In the genomic region with DNA sequence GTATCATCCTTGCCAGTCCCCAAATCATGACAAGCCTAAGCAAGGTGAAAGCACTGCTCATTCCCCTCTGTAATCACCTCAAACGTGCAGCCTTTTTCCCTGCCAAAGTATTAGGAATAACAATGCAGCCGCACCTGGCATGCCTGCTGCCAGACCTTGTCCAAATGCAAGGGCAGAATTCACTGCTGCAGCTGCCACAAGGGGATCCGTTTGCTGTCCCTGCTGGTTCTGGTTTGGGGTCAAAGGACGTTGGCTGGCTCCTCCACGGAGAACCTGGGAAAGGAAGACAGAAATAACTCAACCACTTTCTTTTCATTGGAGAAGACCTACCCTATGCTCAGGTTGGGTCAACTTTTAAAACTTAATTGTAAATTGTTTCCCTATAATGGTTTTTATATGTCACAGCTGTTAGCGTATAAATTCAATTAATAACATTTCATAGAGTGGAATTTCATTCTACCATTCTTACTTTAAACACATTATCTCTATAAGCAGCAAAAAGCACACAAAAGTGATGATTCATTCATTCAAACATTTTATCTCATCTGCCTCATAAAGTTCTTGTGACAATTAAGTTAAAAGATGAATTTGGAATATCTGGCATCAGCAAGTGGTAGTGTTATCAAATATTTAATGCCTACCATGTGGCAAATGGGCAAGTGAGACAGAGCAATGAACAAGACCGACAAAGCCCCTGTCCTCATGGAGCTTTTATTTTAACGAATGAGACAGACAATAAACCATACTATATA, we compare ENCODE assay signal across 17 cellular contexts. TPM values are rescaled to one million over a fixed set of nuclear protein-coding genes. Genes with fewer than 3 reads are reported as not detected.
DNase-seq lines count a peak whose midpoint lies in the region; ATAC-seq and TF ChIP-seq lines count a peak whose summit lies in the region.
"Had no signal": no experiment of that assay in that cellular context is flagged by ENCODE, and none has a peak within 500 bp of the region (broad histone marks: within the 10 kb centered on the region; RNA-seq: fewer than 3 reads in every experiment).

No MANE protein-coding gene starts in this region.

- no peak overlapping the region for H3K4me2 ChIP-seq in IMR-90 (ENCODE audit: low read depth, low read length)

- H3K56ac ChIP-seq in IMR-90 (ENCODE audit: extremely low read depth, insufficient read depth, low read length) = no peak overlapping the region

- CTCF ChIA-PET in IMR-90 (lab: Yijun Ruan, JAX) (interaction anchor here (0.7 kb wide), 1 partner anchor 45 kb away, joined by 4 read pairs; no protein-coding TSS in a partner anchor), T-cell (lab: Charles Lee) (no interaction called here), HEK293T (lab: Yijun Ruan, JAX) (no interaction called here)

- H3K27me3 Mint-ChIP-seq in memory B cell = no peaks in the 10 kb centered on the region
- no peaks in the 10 kb centered on the region for H3K27me3 Mint-ChIP-seq in T-cell
- H3K27me3 Mint-ChIP-seq: activated naive CD8-positive, alpha-beta T cell treated with anti-CD3 and anti-CD28 coated beads, Interleukin-2, amount 10 ng/mL, durations not matched to agents 7 days and 5 days had no signal

- intact Hi-C loops in IMR-90 (cut with micrococcal nuclease) = no loop called here

- H3K9me3 Mint-ChIP-seq in memory B cell (no peaks in the 10 kb centered on the region), T-cell (no peaks in the 10 kb centered on the region)
- H3K9me3 Mint-ChIP-seq: activated naive CD8-positive, alpha-beta T cell treated with anti-CD3 and anti-CD28 coated beads, Interleukin-2, amount 10 ng/mL, durations not matched to agents 7 days and 5 days had no signal

- H2BK5ac ChIP-seq in IMR-90 (ENCODE audit: low read depth, low read length, poor library complexity, severe bottlenecking) = no peak overlapping the region

- no peak overlapping the region for H2BK120ac ChIP-seq in IMR-90 (ENCODE audit: low read depth, low read length)

- no peaks in the 10 kb centered on the region for H3K27me3 ChIP-seq in IMR-90 (ENCODE audit: control insufficient read depth, insufficient read depth, low read length)
- H3K27me3 ChIP-seq in RWPE2 (ENCODE audit: insufficient read depth, poor library complexity, severe bottlenecking) = no peaks in the 10 kb centered on the region

- H3K18ac ChIP-seq in IMR-90 (ENCODE audit: low read depth, low read length) = no peak overlapping the region

- TF ChIP-seq CTCF in IMR-90 (conservative IDR thresholded peaks at IDR 0.05; ENCODE audit: low read depth, low read length) (no peak), RWPE2 (IDR thresholded peaks at IDR 0.05; ENCODE audit: poor library complexity, severe bottlenecking) (no peak)

- H4K20me1 ChIP-seq in IMR-90 (ENCODE audit: insufficient read depth, low read length) = peaks cover 31% of the 10 kb centered on the region

- H3K36me3 ChIP-seq in IMR-90 (ENCODE audit: control insufficient read depth, insufficient read depth, low read length) = peaks cover 30% of the 10 kb centered on the region
- peaks cover 89% of the 10 kb centered on the region for H3K36me3 ChIP-seq in RWPE2 (ENCODE audit: low read depth)

- DNase-seq in NCI-H2081 (lab: John Stamatoyannopoulos, UW) (peak; percentile 61 to 88), NCI-H2081 treated with DMSO at 0.1 percent for 48 hours (lab: John Stamatoyannopoulos, UW) (no peak), IMR-90 (no peak), RWPE2 (ENCODE audit: low spot score) (no peak), memory B cell (ENCODE audit: low spot score in 2 of 2) (no peak), T-cell (no peak), HEK293T (ENCODE audit: extremely low spot score) (no peak)
- DNase-seq: activated CD8-positive, alpha-beta memory T cell treated with anti-CD3 and anti-CD28 coated beads, Interleukin-2, amount 50 U/mL, for 4 hours; activated naive CD8-positive, alpha-beta T cell treated with anti-CD3 and anti-CD28 coated beads, Interleukin-2, amount 10 ng/mL, durations not matched to agents 7 days and 5 days; GF-D8; HCEC 1CT; hypothalamus; NCI-H1048; stimulated activated CD4-positive, alpha-beta T cell treated with anti-CD3 and anti-CD28 coated beads, Interleukin-4, amount 100 ng/mL, for 24 hours; T-helper 1 cell had no signal

- BruUV-seq in IMR-90 (replicated peaks; lab: Mats Ljungman, UMichigan) = no TSS peak

- H3K23ac ChIP-seq in IMR-90 (ENCODE audit: low read depth, low read length) = no peak overlapping the region

- no peak overlapping the region for H3K9ac ChIP-seq in IMR-90 (ENCODE audit: low read depth, low read length)

- H3K9me1 ChIP-seq in IMR-90 (ENCODE audit: insufficient read depth, low read length) = peaks cover 17% of the 10 kb centered on the region

- H4K8ac ChIP-seq in IMR-90 (ENCODE audit: low read depth in 2 of 2, low read length in 2 of 2) = no peak overlapping the region

- dilution Hi-C loops in IMR-90 (cut with HindIII; ENCODE audit: low sequenced_read_pairs, unreplicated experiment) = no loop called here

- peaks cover 33 to 73% of the 10 kb centered on the region in 2 experiments for H3K79me1 ChIP-seq in IMR-90 (ENCODE audit: low read depth in 1 of 2, low read length in 2 of 2)

- no peak overlapping the region for H3K4ac ChIP-seq in IMR-90 (ENCODE audit: low read depth, low read length)

- H3K36me3 Mint-ChIP-seq in memory B cell (peaks cover 36% of the 10 kb centered on the region), T-cell (peaks cover 58% of the 10 kb centered on the region)

- no peak overlapping the region for H2AFZ ChIP-seq in IMR-90 (replicated peaks; ENCODE audit: low read length, poor library complexity)

- H4K5ac ChIP-seq in IMR-90 (ENCODE audit: low read depth, low read length) = no peak overlapping the region

- H3K4me1 Mint-ChIP-seq in memory B cell (peaks cover 4% of the 10 kb centered on the region), T-cell (peaks cover 22 to 36% (median 28%) of the 10 kb centered on the region in 3 donors)

- H3K14ac ChIP-seq in IMR-90 (replicated peaks; ENCODE audit: low read depth, low read length) = no peak overlapping the region; the same call in 1 of the 2 replicates

- no CpG with 5 or more reads among the region's 8 CpGs for WGBS in IMR-90 (ENCODE audit: extremely low coverage in 2 of 2, insufficient read length in 1 of 2), 2 experiments

- no peak overlapping the region for H2AK9ac ChIP-seq in IMR-90 (replicated peaks; ENCODE audit: low read depth, low read length, poor library complexity)

- peak overlapping the region; percentile 60 for H3K27ac Mint-ChIP-seq in memory B cell
- H3K27ac Mint-ChIP-seq in T-cell = no peak overlapping the region
- H3K27ac Mint-ChIP-seq: activated naive CD8-positive, alpha-beta T cell treated with anti-CD3 and anti-CD28 coated beads, Interleukin-2, amount 10 ng/mL, durations not matched to agents 7 days and 5 days had no signal

- POLR2A ChIA-PET in IMR-90 (lab: Charles Lee; ENCODE audit: unreplicated experiment) (no interaction called here), T-cell (lab: Charles Lee) (interaction anchor here in 1 of 2 donors (0.6 kb wide), 1 partner anchor 12 kb away, joined by 3 read pairs; no protein-coding TSS in a partner anchor), HEK293T (lab: Yijun Ruan, JAX) (no interaction called here)

- in situ Hi-C loops in IMR-90 (cut with MboI; ENCODE audit: low sequenced_read_pairs) = no loop called here

- no peak overlapping the region for H2AK5ac ChIP-seq in IMR-90 (ENCODE audit: low read depth, low read length)

- no peak overlapping the region for H3K4me3 Mint-ChIP-seq in memory B cell
- no peak overlapping the region for H3K4me3 Mint-ChIP-seq in T-cell
- H3K4me3 Mint-ChIP-seq: activated naive CD8-positive, alpha-beta T cell treated with anti-CD3 and anti-CD28 coated beads, Interleukin-2, amount 10 ng/mL, durations not matched to agents 7 days and 5 days had no signal

- ATAC-seq in IMR-90 (ENCODE audit: low read depth) = no peak
- ATAC-seq in RWPE2 (ENCODE audit: low read depth) = no peak
- ATAC-seq in memory B cell (ENCODE audit: low read depth) = no peak
- no peak for ATAC-seq in HG03045 (IDR thresholded peaks at IDR 0.05; ENCODE audit: unreplicated experiment)
- ATAC-seq in T-cell (replicated peaks in 1 of 4) = no peak
- ATAC-seq: sciatic nerve had no signal

- TF ChIP-seq RAD21 in IMR-90 (IDR thresholded peaks at IDR 0.05; ENCODE audit: low read length) = no peak

- H3K4me3 ChIP-seq in IMR-90 (ENCODE audit: insufficient read depth, low read depth, low read length) (no peak overlapping the region), RWPE2 (ENCODE audit: severe bottlenecking) (no peak overlapping the region)

- no peak overlapping the region for H2BK15ac ChIP-seq in IMR-90 (ENCODE audit: low read depth, low read length)

- peaks cover 17% of the 10 kb centered on the region for H3K4me1 ChIP-seq in IMR-90 (ENCODE audit: control insufficient read depth, insufficient read depth, low read length)
- peaks cover 27% of the 10 kb centered on the region for H3K4me1 ChIP-seq in RWPE2 (ENCODE audit: insufficient read depth, poor library complexity, severe bottlenecking)

- no peak overlapping the region for H2BK20ac ChIP-seq in IMR-90 (ENCODE audit: low read depth, low read length)

- H4K91ac ChIP-seq in IMR-90 (ENCODE audit: insufficient read depth, low read depth, low read length) = no peak overlapping the region

- no peaks in the 10 kb centered on the region for H3K9me3 ChIP-seq in IMR-90 (ENCODE audit: control insufficient read depth, insufficient read depth, low read length)
- H3K9me3 ChIP-seq in RWPE2 (ENCODE audit: severe bottlenecking) = no peaks in the 10 kb centered on the region

- H3K27ac ChIP-seq in IMR-90 (ENCODE audit: insufficient read depth, low read length) (peak overlapping the region; percentile 44; the same call in 1 of the 2 replicates), RWPE2 (ENCODE audit: poor library complexity, severe bottlenecking) (peak overlapping the region; percentile 35)

- no peak for TF ChIP-seq POLR2A in IMR-90 (IDR thresholded peaks at IDR 0.05; ENCODE audit: low read depth, low read length)

TF ChIP-seq in IMR-90, 13 proteins besides CTCF, POLR2A, EP300 and RAD21 (continues in another document):
- no peak for TF ChIP-seq NFE2L2 (IDR thresholded peaks at IDR 0.05; ENCODE audit: low read depth, low read length)
- no peak for TF ChIP-seq RFX5 (IDR thresholded peaks at IDR 0.05; ENCODE audit: low read depth, low read length)
- no peak for TF ChIP-seq MXI1 (IDR thresholded peaks at IDR 0.05; ENCODE audit: borderline replicate concordance, low read depth, low read length)

TF ChIP-seq in HEK293T, 16 proteins besides CTCF, POLR2A, EP300 and RAD21 (continues in another document):
- no peak for TF ChIP-seq ZNF384 (IDR thresholded peaks at IDR 0.05)
- TF ChIP-seq LEF1 (IDR thresholded peaks at IDR 0.05; ENCODE audit: borderline replicate concordance) = no peak
- no peak for TF ChIP-seq L3MBTL2 (conservative IDR thresholded peaks at IDR 0.05)
- no peak for TF ChIP-seq HDGF (IDR thresholded peaks at IDR 0.05; ENCODE audit: borderline replicate concordance)
- no peak for TF ChIP-seq FOXA1 (IDR thresholded peaks at IDR 0.05)
- TF ChIP-seq SP1 (IDR thresholded peaks at IDR 0.05) = no peak
- no peak for TF ChIP-seq FOXK2 (IDR thresholded peaks at IDR 0.05)

RNA-seq across cellular contexts. Expression of gene SDC3, which starts 59.8 kb away (rescaled TPM):
- total RNA-seq in IMR-90 (2012; rRNA removed) (13.1 and 14.2 TPM in 2 replicates), T-cell (1 to 10 TPM in 1 of 5 donors, under 1 TPM in 4; 0.07 to 1.1 (median 0.47) TPM)
- 71.5 and 75.7 TPM in 2 replicates for polyA plus RNA-seq in IMR-90 (2012; rRNA removed)
- polyA plus RNA-seq in IMR-90 (2012; cell fraction: cytosol; rRNA removed) = 47.3 and 81.5 TPM in 2 replicates
- 36.2 and 50.9 TPM in 2 replicates for polyA plus RNA-seq in IMR-90 (2012; cell fraction: nucleus; rRNA removed; ENCODE audit: low replicate concordance)

Comparison
In these comparisons a context has a peak if more than half of its experiments do, and no peak if none do; other contexts are left out.
1. DNase-seq: peak in NCI-H2081 (2 of 2); none in NCI-H2081 treated with DMSO at 0.1 percent for 48 hours (single experiment), IMR-90 (single experiment), RWPE2 (single experiment), memory B cell (0 of 2), T-cell (0 of 34) and HEK293T (single experiment).